ENCODE assay signal across 18 cellular contexts in genomic region chr15:42012241-42012640, GRCh38. TPM values are rescaled to one million over a fixed set of nuclear protein-coding genes. Genes with fewer than 3 reads are reported as not detected.
DNase-seq lines count a peak whose midpoint lies in the region; TF ChIP-seq lines count a peak whose summit lies in the region.
"Had no signal": no experiment of that assay in that cellular context is flagged by ENCODE, and none has a peak within 500 bp of the region (broad histone marks: within the 10 kb centered on the region; RNA-seq: fewer than 3 reads in every experiment).

No MANE protein-coding gene starts in this region.

- no peaks in the 10 kb centered on the region for H3K36me3 ChIP-seq in esophagus squamous epithelium
- no peaks in the 10 kb centered on the region for H3K36me3 ChIP-seq in neural progenitor cell
- H3K36me3 ChIP-seq: gastrocnemius medialis had no signal

- H3K79me2 ChIP-seq in neural progenitor cell (ENCODE audit: low read depth), result no peaks in the 10 kb centered on the region

- H3K27me3 ChIP-seq in esophagus squamous epithelium (no peaks in the 10 kb centered on the region), neural progenitor cell (no peaks in the 10 kb centered on the region)
- H3K27me3 ChIP-seq: gastrocnemius medialis had no signal

- 29 to 86% methylated on average over 1 to 2 of the region's 2 CpGs for WGBS in esophagus squamous epithelium, 2 donors

- H3K9me3 ChIP-seq in esophagus squamous epithelium, result no peaks in the 10 kb centered on the region
- no peaks in the 10 kb centered on the region for H3K9me3 ChIP-seq in neural progenitor cell (ENCODE audit: low read depth)
- H3K9me3 ChIP-seq: gastrocnemius medialis had no signal

- intact Hi-C loops in esophagus squamous epithelium (cut with DNase I), result no loop called here

- H3K27ac Mint-ChIP-seq in neural progenitor cell, result peak overlapping the region; percentile 70
- H3K27ac Mint-ChIP-seq in activated CD4-positive, alpha-beta memory T cell treated with anti-CD3 and anti-CD28 coated beads, Interleukin-2, amount 10 ng/mL, durations not matched to agents 7 days and 5 days, result no peak overlapping the region
- H3K27ac Mint-ChIP-seq: stimulated activated memory B cell treated with anti-CD40 and anti-IgM and Interleukin-4, amounts not matched to agents 10 μg/mL and 1 μg/mL and 100 μg/mL, for 72 hours had no signal

- no peaks in the 10 kb centered on the region for H3F3A ChIP-seq in neural progenitor cell (ENCODE audit: low read depth)

- TF ChIP-seq POLR2A in esophagus squamous epithelium (IDR thresholded peaks at IDR 0.05), result no peak

- POLR2A ChIA-PET in activated CD4-positive, alpha-beta memory T cell treated with anti-CD3 and anti-CD28 coated beads, Interleukin-2, amount 10 ng/mL, durations not matched to agents 7 days and 5 days (lab: Charles Lee), result no interaction called here

- H3K27ac ChIP-seq in esophagus squamous epithelium (peak overlapping the region; percentile 58 to 89 (median 82)), neural progenitor cell (no peak overlapping the region)
- H3K27ac ChIP-seq: gastrocnemius medialis had no signal

- H3K4me3 ChIP-seq in esophagus squamous epithelium (no peak overlapping the region), neural progenitor cell (no peak overlapping the region)
- H3K4me3 ChIP-seq: gastrocnemius medialis had no signal

- TF ChIP-seq CTCF in esophagus squamous epithelium (IDR thresholded peaks at IDR 0.05), result no peak
- TF ChIP-seq CTCF in neural progenitor cell (IDR thresholded peaks at IDR 0.05), result no peak

- H3K36me3 Mint-ChIP-seq in neural progenitor cell, result no peaks in the 10 kb centered on the region
- H3K36me3 Mint-ChIP-seq in activated CD4-positive, alpha-beta memory T cell treated with anti-CD3 and anti-CD28 coated beads, Interleukin-2, amount 10 ng/mL, durations not matched to agents 7 days and 5 days (ENCODE audit: low read depth), result no peaks in the 10 kb centered on the region
- H3K36me3 Mint-ChIP-seq: stimulated activated memory B cell treated with anti-CD40 and anti-IgM and Interleukin-4, amounts not matched to agents 10 μg/mL and 1 μg/mL and 100 μg/mL, for 72 hours had no signal

- peaks cover 7% of the 10 kb centered on the region for H3K4me1 Mint-ChIP-seq in neural progenitor cell
- peaks cover 21% of the 10 kb centered on the region for H3K4me1 Mint-ChIP-seq in activated CD4-positive, alpha-beta memory T cell treated with anti-CD3 and anti-CD28 coated beads, Interleukin-2, amount 10 ng/mL, durations not matched to agents 7 days and 5 days

- no peaks in the 10 kb centered on the region for H4K20me1 ChIP-seq in neural progenitor cell (ENCODE audit: low read depth)

- DNase-seq in DMS53 treated with DMSO at 0.1 percent for 48 hours (lab: John Stamatoyannopoulos, UW; ENCODE audit: unreplicated experiment), result peak; percentile 84
- peak; percentile 63 for DNase-seq in LoVo (ENCODE audit: low spot score)
- DNase-seq in esophagus squamous epithelium (lab: John Stamatoyannopoulos, UW), result no peak
- no peak for DNase-seq in neural progenitor cell (ENCODE audit: low spot score)
- no peak for DNase-seq in NCI-H1694 treated with DMSO at 0.1 percent for 48 hours (lab: John Stamatoyannopoulos, UW)
- no peak for DNase-seq in activated CD4-positive, alpha-beta memory T cell treated with anti-CD3 and anti-CD28 coated beads, Interleukin-2, amount 10 ng/mL, durations not matched to agents 7 days and 5 days
- no peak for DNase-seq in NCI-H2107 (lab: John Stamatoyannopoulos, UW)
- no peak for DNase-seq in NCI-H82 (lab: John Stamatoyannopoulos, UW)
- DNase-seq: activated T-cell treated with anti-CD3 and anti-CD28 coated beads, Interleukin-2, amount 50 U/mL, for 4 hours; dermis blood vessel endothelial cell; gastrocnemius medialis; NCI-H1092 treated with DMSO at 0.1 percent for 48 hours; NCI-H2081; NCI-H524; occipital lobe had no signal

- no peaks in the 10 kb centered on the region for H3K9me3 Mint-ChIP-seq in neural progenitor cell
- H3K9me3 Mint-ChIP-seq in activated CD4-positive, alpha-beta memory T cell treated with anti-CD3 and anti-CD28 coated beads, Interleukin-2, amount 10 ng/mL, durations not matched to agents 7 days and 5 days, result no peaks in the 10 kb centered on the region
- H3K9me3 Mint-ChIP-seq: activated T-cell treated with anti-CD3 and anti-CD28 coated beads, Interleukin-2, amount 50 U/mL, for 4 hours had no signal

- H3K9ac ChIP-seq in neural progenitor cell, result no peak overlapping the region

- H3K4me1 ChIP-seq in esophagus squamous epithelium (peaks cover 0 to 29% (median 9%) of the 10 kb centered on the region in 3 donors), neural progenitor cell (no peaks in the 10 kb centered on the region)

- CTCF ChIA-PET in activated CD4-positive, alpha-beta memory T cell treated with anti-CD3 and anti-CD28 coated beads, Interleukin-2, amount 10 ng/mL, durations not matched to agents 7 days and 5 days (lab: Charles Lee), result interaction anchor here (1.2 kb wide), 1 partner anchor 23 kb away, joined by 4 read pairs; no protein-coding TSS in a partner anchor

- H3K4me3 Mint-ChIP-seq in neural progenitor cell, result no peak overlapping the region
- no peak overlapping the region for H3K4me3 Mint-ChIP-seq in activated CD4-positive, alpha-beta memory T cell treated with anti-CD3 and anti-CD28 coated beads, Interleukin-2, amount 10 ng/mL, durations not matched to agents 7 days and 5 days
- H3K4me3 Mint-ChIP-seq: activated T-cell treated with anti-CD3 and anti-CD28 coated beads, Interleukin-2, amount 50 U/mL, for 4 hours; stimulated activated memory B cell treated with anti-CD40 and anti-IgM and Interleukin-4, amounts not matched to agents 10 μg/mL and 1 μg/mL and 100 μg/mL, for 72 hours had no signal

- peaks cover 14% of the 10 kb centered on the region for H3K27me3 Mint-ChIP-seq in neural progenitor cell (ENCODE audit: insufficient read depth, low read depth)
- peaks cover 2% of the 10 kb centered on the region for H3K27me3 Mint-ChIP-seq in activated CD4-positive, alpha-beta memory T cell treated with anti-CD3 and anti-CD28 coated beads, Interleukin-2, amount 10 ng/mL, durations not matched to agents 7 days and 5 days

- peak overlapping the region; percentile 47 for H2AFZ ChIP-seq in neural progenitor cell (replicated peaks)

- H3K4me2 ChIP-seq in neural progenitor cell, result no peak overlapping the region

RNA-seq across cellular contexts. Expression of gene PLA2G4E, which starts 8.6 kb away (rescaled TPM):
- total RNA-seq in esophagus squamous epithelium, result 10 to 100 TPM in 1 of 4 donors, 1 to 10 TPM in 3; 1.1 to 89.5 (median 9.2) TPM
- total RNA-seq in neural progenitor cell (ENCODE audit: low replicate concordance), result not detected in 2 replicates
- total RNA-seq in activated CD4-positive, alpha-beta memory T cell treated with anti-CD3 and anti-CD28 coated beads, Interleukin-2, amount 10 ng/mL, durations not matched to agents 7 days and 5 days, result not detected
- total RNA-seq: activated T-cell treated with anti-CD3 and anti-CD28 coated beads, Interleukin-2, amount 50 U/mL, for 4 hours; Daoy; dermis blood vessel endothelial cell; epithelial cell of proximal tubule; gastrocnemius medialis; occipital lobe had no signal

RNA-seq across cellular contexts. Expression of gene EHD4, which starts 39.9 kb away (rescaled TPM):
- total RNA-seq in esophagus squamous epithelium, result 10 to 100 TPM; 25.4 to 45.3 (median 27.8) TPM
- total RNA-seq in neural progenitor cell (ENCODE audit: low replicate concordance), result 6.9 and 11.9 TPM in 2 replicates
- 10 to 100 TPM; 25.0 to 25.3 TPM for total RNA-seq in activated CD4-positive, alpha-beta memory T cell treated with anti-CD3 and anti-CD28 coated beads, Interleukin-2, amount 10 ng/mL, durations not matched to agents 7 days and 5 days

Comparison
In these comparisons a context has a peak if more than half of its experiments do, and no peak if none do; other contexts are left out.
1. DNase-seq: peak in DMS53 treated with DMSO at 0.1 percent for 48 hours (single experiment) and LoVo (single experiment); none in esophagus squamous epithelium (single experiment), neural progenitor cell (single experiment), NCI-H1694 treated with DMSO at 0.1 percent for 48 hours (single experiment), activated CD4-positive, alpha-beta memory T cell treated with anti-CD3 and anti-CD28 coated beads, Interleukin-2, amount 10 ng/mL, durations not matched to agents 7 days and 5 days (single experiment), NCI-H2107 (single experiment) and NCI-H82 (single experiment).